1 cellular context compared by ENCODE assay signal in genomic region chr2:31406593-31407385, GRCh38.
TF ChIP-seq lines count a peak whose summit lies in the region.

No MANE protein-coding gene starts in this region.

TF ChIP-seq in H1, 55 proteins besides CTCF, POLR2A, EP300 and RAD21:
- TF ChIP-seq CHD1 (IDR thresholded peaks at IDR 0.05; ENCODE audit: low read depth, low read length) (no peak), RXRA (IDR thresholded peaks at IDR 0.05; ENCODE audit: insufficient read depth, low read depth, low read length) (no peak), TBP (IDR thresholded peaks at IDR 0.05; ENCODE audit: low read depth, low read length) (no peak), CHD7 (IDR thresholded peaks at IDR 0.05; ENCODE audit: insufficient replicate concordance, low read length) (no peak), HDAC2 (IDR thresholded peaks at IDR 0.05; ENCODE audit: borderline replicate concordance in 1 of 2, low read depth in 2 of 2, low read length in 2 of 2) (no peak), BRCA1 (IDR thresholded peaks at IDR 0.05; ENCODE audit: low read depth, low read length) (no peak), ATF3 (IDR thresholded peaks at IDR 0.05; ENCODE audit: insufficient read depth, low read depth, low read length) (no peak), CHD2 (IDR thresholded peaks at IDR 0.05; ENCODE audit: low read length) (no peak), TCF12 (IDR thresholded peaks at IDR 0.05; ENCODE audit: low read depth, low read length) (no peak), NANOG (IDR thresholded peaks at IDR 0.05; ENCODE audit: insufficient read depth, low read depth, low read length, poor library complexity, severe bottlenecking) (no peak), CBX8 (IDR thresholded peaks at IDR 0.05; ENCODE audit: borderline replicate concordance, low read depth, low read length) (no peak), TEAD4 (IDR thresholded peaks at IDR 0.05; ENCODE audit: low read depth, low read length) (no peak), POLR2AphosphoS5 (IDR thresholded peaks at IDR 0.05; ENCODE audit: low read depth, low read length) (no peak)
